12 cellular contexts compared by ENCODE assay signal in the genomic region with DNA sequence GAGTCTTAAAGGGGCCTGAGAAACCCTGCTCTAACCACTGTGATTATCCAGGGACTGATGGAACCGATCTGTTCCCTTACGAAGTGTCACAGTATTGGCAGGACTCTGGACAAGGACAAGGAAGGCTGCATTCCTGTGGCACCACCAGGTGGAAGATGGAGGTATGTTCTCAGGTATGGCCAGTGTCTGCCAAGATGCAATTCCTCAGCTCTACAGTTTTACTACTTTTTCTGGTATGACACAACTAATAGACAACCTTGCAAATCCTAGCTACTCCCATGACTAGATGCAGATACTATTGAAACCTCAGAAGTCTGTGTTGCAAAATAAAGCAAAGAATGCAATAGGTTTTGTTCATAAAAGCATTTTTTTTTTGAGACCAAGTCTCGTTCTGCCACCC. TPM values are rescaled to one million over a fixed set of nuclear protein-coding genes. Genes with fewer than 3 reads are reported as not detected.
A peak's percentile ranks its signal among the peaks of the same experiment; 100 is the strongest.
DNase-seq lines count a peak whose midpoint lies in the region; ATAC-seq and TF ChIP-seq lines count a peak whose summit lies in the region.
"Had no signal": no experiment of that assay in that cellular context is flagged by ENCODE, and none has a peak within 500 bp of the region (broad histone marks: within the 10 kb centered on the region; RNA-seq: fewer than 3 reads in every experiment).

No MANE protein-coding gene starts in this region.

- no peaks in the 10 kb centered on the region for H4K20me1 ChIP-seq in PC-9 (ENCODE audit: insufficient read depth)

- no peaks in the 10 kb centered on the region for H3K9me2 ChIP-seq in PC-9 (ENCODE audit: insufficient read depth)

- no peaks in the 10 kb centered on the region for H3K9me3 Mint-ChIP-seq in immature natural killer cell
- no peaks in the 10 kb centered on the region for H3K9me3 Mint-ChIP-seq in stimulated activated naive CD8-positive, alpha-beta T cell treated with anti-CD3 and anti-CD28 coated beads, Interleukin-15, amount 100 ng/mL, for 72 hours

- no peaks in the 10 kb centered on the region for H3K9me3 ChIP-seq in PC-9 (ENCODE audit: insufficient read depth, low read depth)

- POLR2A ChIA-PET in PC-9 (lab: Charles Lee; ENCODE audit: unreplicated experiment): interaction anchor here (0.5 kb wide), 1 partner anchor 170 kb away, joined by 4 read pairs; no protein-coding TSS in a partner anchor

- no peak overlapping the region for H3K27ac Mint-ChIP-seq in immature natural killer cell
- no peak overlapping the region for H3K27ac Mint-ChIP-seq in stimulated activated naive CD8-positive, alpha-beta T cell treated with anti-CD3 and anti-CD28 coated beads, Interleukin-15, amount 100 ng/mL, for 72 hours
- H3K27ac Mint-ChIP-seq: T-helper 17 cell had no signal

- H2AFZ ChIP-seq in PC-9: no peak overlapping the region

- H3K27me3 Mint-ChIP-seq in immature natural killer cell (ENCODE audit: low read depth in 3 of 3): peaks cover 0 to 5% (median 4%) of the 10 kb centered on the region in 3 donors
- peaks cover 24% of the 10 kb centered on the region for H3K27me3 Mint-ChIP-seq in stimulated activated naive CD8-positive, alpha-beta T cell treated with anti-CD3 and anti-CD28 coated beads, Interleukin-15, amount 100 ng/mL, for 72 hours

- H3K36me3 ChIP-seq in PC-9 (ENCODE audit: low read depth): peaks cover 4% of the 10 kb centered on the region; the same call in 1 of the 2 replicates

- H3K27me3 ChIP-seq in PC-9 (ENCODE audit: insufficient read depth, low read depth): no peaks in the 10 kb centered on the region

- H3K79me2 ChIP-seq in PC-9 (ENCODE audit: low read depth): peaks cover 80% of the 10 kb centered on the region

- CTCF ChIA-PET in PC-9 (lab: Charles Lee): interaction anchor here (0.6 to 1.6 kb wide), 5 partner anchors 12 to 147 kb away, joined by 3 to 8 read pairs (median 3); no protein-coding TSS in a partner anchor

- 0 out of 2 replicates have a peak overlapping the region, but pooled peaks have one; percentile 11 for H3K4me2 ChIP-seq in PC-9

- H3K4me3 Mint-ChIP-seq in immature natural killer cell: no peak overlapping the region
- no peak overlapping the region for H3K4me3 Mint-ChIP-seq in stimulated activated naive CD8-positive, alpha-beta T cell treated with anti-CD3 and anti-CD28 coated beads, Interleukin-15, amount 100 ng/mL, for 72 hours
- H3K4me3 Mint-ChIP-seq: T-helper 17 cell had no signal

- intact Hi-C loops in PC-9 (cut with micrococcal nuclease; ENCODE audit: unreplicated experiment): loop anchor here (1.0 to 5.0 kb wide), 4 partner anchors 38 to 195 kb away; no protein-coding TSS in a partner anchor

- BruUV-seq in PC-9 (replicated peaks; lab: Mats Ljungman, UMichigan): no TSS peak

- peak; percentile 11 for DNase-seq in activated CD8-positive, alpha-beta memory T cell treated with anti-CD3 and anti-CD28 coated beads for 24 hours
- no peak for DNase-seq in activated CD8-positive, alpha-beta memory T cell treated with anti-CD3 and anti-CD28 coated beads, Interleukin-2, amount 50 U/mL, for 4 hours
- DNase-seq in PC-9: peak; percentile 60 to 88
- DNase-seq in immature natural killer cell: peak in 2 of 3 donors; percentile 7 to 8
- no peak for DNase-seq in stimulated activated naive CD8-positive, alpha-beta T cell treated with anti-CD3 and anti-CD28 coated beads, Interleukin-15, amount 100 ng/mL, for 72 hours
- DNase-seq in NCI-H1694 (lab: John Stamatoyannopoulos, UW): no peak
- DNase-seq in amygdala (lab: John Stamatoyannopoulos, UW): no peak
- DNase-seq: dermis blood vessel endothelial cell, NCI-H2029 treated with DMSO at 0.1 percent for 48 hours, T-helper 17 cell had no signal

- H3K4me1 Mint-ChIP-seq in immature natural killer cell: no peaks in the 10 kb centered on the region
- H3K4me1 Mint-ChIP-seq in stimulated activated naive CD8-positive, alpha-beta T cell treated with anti-CD3 and anti-CD28 coated beads, Interleukin-15, amount 100 ng/mL, for 72 hours: no peaks in the 10 kb centered on the region

- peaks cover 34% of the 10 kb centered on the region for H3F3A ChIP-seq in PC-9 (ENCODE audit: insufficient read depth, low read depth)

- no peak overlapping the region for H3K4me3 ChIP-seq in PC-9

- no peaks in the 10 kb centered on the region for H3K36me3 Mint-ChIP-seq in immature natural killer cell

- peak; percentile 56 for ATAC-seq in stimulated activated naive CD8-positive, alpha-beta T cell treated with anti-CD3 and anti-CD28 coated beads, Interleukin-15, amount 100 ng/mL, for 72 hours
- ATAC-seq in GM21360 (IDR thresholded peaks at IDR 0.05; ENCODE audit: unreplicated experiment): no peak
- ATAC-seq: T-helper 17 cell had no signal

- H3K4me1 ChIP-seq in PC-9 (replicated peaks; ENCODE audit: insufficient read depth): peaks cover 39% of the 10 kb centered on the region

- peak overlapping the region; percentile 70 for H3K27ac ChIP-seq in PC-9
- H3K27ac ChIP-seq: HL-60 had no signal

- TF ChIP-seq CTCF in PC-9 (conservative IDR thresholded peaks at IDR 0.05): peak; percentile 66

RNA-seq across cellular contexts. Expression of a gene that starts 14.6 kb away (rescaled TPM):
- 48.6 and 51.0 TPM in 2 replicates for total RNA-seq in PC-9 (2021)
- 10 to 100 TPM in 2 of 3 donors, 1 to 10 TPM in 1; 5.3 to 28.0 (median 19.3) TPM for polyA plus RNA-seq in immature natural killer cell

Comparison
In these comparisons a context has a peak if more than half of its experiments do, and no peak if none do; other contexts are left out.
1. DNase-seq: peak in activated CD8-positive, alpha-beta memory T cell treated with anti-CD3 and anti-CD28 coated beads for 24 hours (single experiment), PC-9 (2 of 2) and immature natural killer cell (2 of 3); none in activated CD8-positive, alpha-beta memory T cell treated with anti-CD3 and anti-CD28 coated beads, Interleukin-2, amount 50 U/mL, for 4 hours (single experiment), stimulated activated naive CD8-positive, alpha-beta T cell treated with anti-CD3 and anti-CD28 coated beads, Interleukin-15, amount 100 ng/mL, for 72 hours (0 of 2), NCI-H1694 (single experiment) and amygdala (0 of 56).